1 cellular context compared by ENCODE assay signal in genomic region chr16:8861563-8862308, GRCh38.
TF ChIP-seq lines count a peak whose summit lies in the region.

No MANE protein-coding gene starts in this region.

TF ChIP-seq in HepG2, 621 proteins besides CTCF, POLR2A, EP300 and RAD21 (continued from another document and continues in another):
- TF ChIP-seq MNT (IDR thresholded peaks at IDR 0.05) (no peak), CEBPG (CRISPR knock-in tag; IDR thresholded peaks at IDR 0.05) (no peak), ZNF563 (CRISPR knock-in tag; IDR thresholded peaks at IDR 0.05) (0 out of 2 replicates have a peak, but pooled peaks have one; percentile 56), ZBTB25 (CRISPR knock-in tag; IDR thresholded peaks at IDR 0.05) (no peak), THAP7 (CRISPR knock-in tag; IDR thresholded peaks at IDR 0.05) (0 out of 2 replicates have a peak, but pooled peaks have one; percentile 29), RARA (CRISPR knock-in tag; IDR thresholded peaks at IDR 0.05) (peak; percentile 86), TFAP4 (IDR thresholded peaks at IDR 0.05; ENCODE audit: borderline replicate concordance, low read depth) (peak; percentile 54; the same call in 1 of the 2 replicates), ZNF124 (CRISPR knock-in tag; IDR thresholded peaks at IDR 0.05) (no peak), ZSCAN30 (CRISPR knock-in tag; IDR thresholded peaks at IDR 0.05) (no peak), ZNF343 (CRISPR knock-in tag; IDR thresholded peaks at IDR 0.05) (no peak), TOE1 (CRISPR knock-in tag; IDR thresholded peaks at IDR 0.05) (no peak), XRCC5 (optimal IDR thresholded peaks at IDR 0.05; ENCODE audit: low read length) (peak; percentile 20), MYPOP (CRISPR knock-in tag; IDR thresholded peaks at IDR 0.05) (0 out of 2 replicates have a peak, but pooled peaks have one; percentile 32), HIVEP1 (CRISPR knock-in tag; IDR thresholded peaks at IDR 0.05) (no peak), TMF1 (CRISPR knock-in tag; IDR thresholded peaks at IDR 0.05; ENCODE audit: low read depth) (peak; percentile 48; the same call in 1 of the 2 replicates), ZNF3 (CRISPR knock-in tag; IDR thresholded peaks at IDR 0.05) (no peak), NFKBIZ (CRISPR knock-in tag; IDR thresholded peaks at IDR 0.05) (0 out of 2 replicates have a peak, but pooled peaks have one; percentile 31), FIP1L1 (IDR thresholded peaks at IDR 0.05; ENCODE audit: borderline replicate concordance, insufficient read depth, low read depth, low read length) (peak; percentile 77; the same call in 1 of the 2 replicates), PCBP1 (IDR thresholded peaks at IDR 0.05; ENCODE audit: borderline replicate concordance, low read depth, low read length) (no peak), SP1 (IDR thresholded peaks at IDR 0.05) (no peak), SP1 (CRISPR knock-in tag; IDR thresholded peaks at IDR 0.05) (peak; percentile 24; the same call in 1 of the 2 replicates), FOSL2 (CRISPR knock-in tag; IDR thresholded peaks at IDR 0.05) (0 out of 2 replicates have a peak, but pooled peaks have one; percentile 16), SMYD3 (CRISPR knock-in tag; IDR thresholded peaks at IDR 0.05) (peak; percentile 84; the same call in 1 of the 2 replicates), ZNF770 (CRISPR knock-in tag; IDR thresholded peaks at IDR 0.05) (peak; percentile 58; the same call in 1 of the 2 replicates), PTBP1 (IDR thresholded peaks at IDR 0.05; ENCODE audit: low read depth, low read length, poor library complexity, severe bottlenecking) (peak; percentile 88), REST (IDR thresholded peaks at IDR 0.05; ENCODE audit: borderline replicate concordance in 1 of 2, low read depth in 1 of 2, low read length in 2 of 2) (no peak), ZNF44 (CRISPR knock-in tag; IDR thresholded peaks at IDR 0.05) (0 out of 2 replicates have a peak, but pooled peaks have one; percentile 26), ZSCAN5A (CRISPR knock-in tag; IDR thresholded peaks at IDR 0.05; ENCODE audit: borderline replicate concordance) (0 out of 2 replicates have a peak, but pooled peaks have one; percentile 49), ZNF724P (CRISPR knock-in tag; IDR thresholded peaks at IDR 0.05; ENCODE audit: borderline replicate concordance) (no peak), THRA (CRISPR knock-in tag; IDR thresholded peaks at IDR 0.05; ENCODE audit: borderline replicate concordance) (peak; percentile 65; the same call in 1 of the 2 replicates), AGO2 (optimal IDR thresholded peaks at IDR 0.05; ENCODE audit: low read depth, low read length) (peak; percentile 98), ATM (IDR thresholded peaks at IDR 0.05; ENCODE audit: borderline replicate concordance) (no peak), KDM6A (CRISPR knock-in tag; IDR thresholded peaks at IDR 0.05; ENCODE audit: low read depth) (peak; percentile 18; the same call in 1 of the 2 replicates), HNF4A (CRISPR knock-in tag; IDR thresholded peaks at IDR 0.05) (peak; percentile 54; the same call in 1 of the 2 replicates), SRSF1 (optimal IDR thresholded peaks at IDR 0.05; ENCODE audit: low read depth, low read length) (peak; percentile 95), ZMYM3 (CRISPR knock-in tag; IDR thresholded peaks at IDR 0.05) (no peak), FOXA3 (CRISPR knock-in tag; IDR thresholded peaks at IDR 0.05) (no peak; the same call in 1 of the 2 replicates), ZNF362 (CRISPR knock-in tag; IDR thresholded peaks at IDR 0.05; ENCODE audit: borderline replicate concordance) (peak; percentile 87), ZNF580 (CRISPR knock-in tag; IDR thresholded peaks at IDR 0.05; ENCODE audit: borderline replicate concordance, low read depth) (0 out of 2 replicates have a peak, but pooled peaks have one; percentile 33), ZNF484 (CRISPR knock-in tag; IDR thresholded peaks at IDR 0.05; ENCODE audit: borderline replicate concordance, low read depth) (no peak), KDM1A (CRISPR knock-in tag; IDR thresholded peaks at IDR 0.05) (peak; percentile 68; the same call in 1 of the 2 replicates), ZNF598 (CRISPR knock-in tag; IDR thresholded peaks at IDR 0.05; ENCODE audit: borderline replicate concordance) (no peak), ZFX (CRISPR knock-in tag; IDR thresholded peaks at IDR 0.05; ENCODE audit: low read depth) (peak; percentile 69), ZNF670 (CRISPR knock-in tag; IDR thresholded peaks at IDR 0.05; ENCODE audit: borderline replicate concordance) (no peak), ZKSCAN1 (IDR thresholded peaks at IDR 0.05; ENCODE audit: low read length) (no peak), FOXO1 (CRISPR knock-in tag; IDR thresholded peaks at IDR 0.05) (0 out of 2 replicates have a peak, but pooled peaks have one; percentile 3), RXRB (CRISPR knock-in tag; IDR thresholded peaks at IDR 0.05; ENCODE audit: borderline replicate concordance) (peak; percentile 32; the same call in 1 of the 2 replicates), ZNF350 (CRISPR knock-in tag; IDR thresholded peaks at IDR 0.05; ENCODE audit: borderline replicate concordance, low read depth) (no peak; the same call in 1 of the 2 replicates), NONO (IDR thresholded peaks at IDR 0.05) (no peak), NONO (CRISPR knock-in tag; conservative IDR thresholded peaks at IDR 0.05) (no peak), NR2F6 (IDR thresholded peaks at IDR 0.05) (peak; percentile 65), NR2F6 (CRISPR knock-in tag; IDR thresholded peaks at IDR 0.05) (peak; percentile 78)
